9 cellular contexts compared by ENCODE assay signal in genomic region chr1:31700468-31701136, GRCh38. TPM values are rescaled to one million over a fixed set of nuclear protein-coding genes. Genes with fewer than 3 reads are reported as not detected.
A peak's percentile ranks its signal among the peaks of the same experiment; 100 is the strongest.
DNase-seq lines count a peak whose midpoint lies in the region; ATAC-seq and TF ChIP-seq lines count a peak whose summit lies in the region.
"Had no signal": no experiment of that assay in that cellular context is flagged by ENCODE, and none has a peak within 500 bp of the region (broad histone marks: within the 10 kb centered on the region; RNA-seq: fewer than 3 reads in every experiment).

No MANE protein-coding gene starts in this region.

- peaks cover 25% of the 10 kb centered on the region for H3K79me2 ChIP-seq in hepatocyte

- H3K4me1 ChIP-seq in hepatocyte (ENCODE audit: insufficient read depth) = peaks cover 34% of the 10 kb centered on the region

- H3K27ac ChIP-seq in SK-N-MC (peak overlapping the region; percentile 58; the same call in 1 of the 2 replicates), hepatocyte (peak overlapping the region; percentile 95), substantia nigra (ENCODE audit: low read depth, low read length, poor library complexity, severe bottlenecking) (peak overlapping the region; percentile 95)

- no peaks in the 10 kb centered on the region for H3K9me2 ChIP-seq in hepatocyte (replicated peaks; ENCODE audit: insufficient read depth)

- H3K4me2 ChIP-seq in hepatocyte = peak overlapping the region; percentile 76

- H3K27me3 Mint-ChIP-seq in stimulated activated naive CD8-positive, alpha-beta T cell treated with anti-CD3 and anti-CD28 coated beads, Interleukin-15, amount 100 ng/mL, for 72 hours = peaks cover 28% of the 10 kb centered on the region

- H3K4me3 Mint-ChIP-seq in stimulated activated naive CD8-positive, alpha-beta T cell treated with anti-CD3 and anti-CD28 coated beads, Interleukin-15, amount 100 ng/mL, for 72 hours = no peak overlapping the region
- H3K4me3 Mint-ChIP-seq: neural crest cell had no signal

- H2AFZ ChIP-seq in hepatocyte = no peak overlapping the region

- H3K9me3 ChIP-seq in SK-N-MC (ENCODE audit: low read depth, low read length) (no peaks in the 10 kb centered on the region), hepatocyte (ENCODE audit: low read depth) (no peaks in the 10 kb centered on the region)

- no peak overlapping the region for H3K27ac Mint-ChIP-seq in stimulated activated naive CD8-positive, alpha-beta T cell treated with anti-CD3 and anti-CD28 coated beads, Interleukin-15, amount 100 ng/mL, for 72 hours

- H3K4me1 Mint-ChIP-seq in stimulated activated naive CD8-positive, alpha-beta T cell treated with anti-CD3 and anti-CD28 coated beads, Interleukin-15, amount 100 ng/mL, for 72 hours = peaks cover 38% of the 10 kb centered on the region

- H3K9me3 Mint-ChIP-seq in stimulated activated naive CD8-positive, alpha-beta T cell treated with anti-CD3 and anti-CD28 coated beads, Interleukin-15, amount 100 ng/mL, for 72 hours = no peaks in the 10 kb centered on the region
- H3K9me3 Mint-ChIP-seq: neural crest cell had no signal

- H3K27me3 ChIP-seq in hepatocyte = no peaks in the 10 kb centered on the region

- DNase-seq in DMS79 treated with DMSO at 0.1 percent for 48 hours (lab: John Stamatoyannopoulos, UW) (peak; percentile 44), DMS79 (lab: John Stamatoyannopoulos, UW) (no peak), SK-N-MC (ENCODE audit: low read depth, low spot score) (no peak), hepatocyte (ENCODE audit: low spot score) (no peak), substantia nigra (lab: John Stamatoyannopoulos, UW) (no peak), NCI-H2107 (lab: John Stamatoyannopoulos, UW) (no peak)
- DNase-seq in stimulated activated naive CD8-positive, alpha-beta T cell treated with anti-CD3 and anti-CD28 coated beads, Interleukin-15, amount 100 ng/mL, for 72 hours = no peak

- WGBS in hepatocyte (ENCODE audit: low lambda C conversion rate, missing lambda C conversion rate) = 76% methylated on average over 7 of the region's 7 CpGs

- peaks cover 57% of the 10 kb centered on the region for H3K36me3 ChIP-seq in SK-N-MC (ENCODE audit: insufficient read depth, low read length)
- no peaks in the 10 kb centered on the region for H3K36me3 ChIP-seq in hepatocyte (replicated peaks; ENCODE audit: insufficient read depth, low read depth)

- no peak for TF ChIP-seq CTCF in hepatocyte (IDR thresholded peaks at IDR 0.05; ENCODE audit: poor library complexity)

- ATAC-seq in stimulated activated naive CD8-positive, alpha-beta T cell treated with anti-CD3 and anti-CD28 coated beads, Interleukin-15, amount 100 ng/mL, for 72 hours = no peak
- no peak for ATAC-seq in GM19452 (IDR thresholded peaks at IDR 0.05; ENCODE audit: unreplicated experiment)

- H4K20me1 ChIP-seq in hepatocyte (ENCODE audit: insufficient read depth, poor library complexity, severe bottlenecking) = no peaks in the 10 kb centered on the region

- no peak overlapping the region for H3K9ac ChIP-seq in SK-N-MC (ENCODE audit: insufficient read length)

- H3K4me3 ChIP-seq in SK-N-MC = peak overlapping the region; percentile 85
- no peak overlapping the region for H3K4me3 ChIP-seq in hepatocyte

RNA-seq across cellular contexts. Expression of gene COL16A1, which starts 3.2 kb away (rescaled TPM):
- 95.1 and 127 TPM in 2 replicates for total RNA-seq in hepatocyte
- 90.2 and 116 TPM in 2 replicates for polyA plus RNA-seq in hepatocyte

RNA-seq across cellular contexts. Expression of gene PEF1, which starts 55.9 kb away (rescaled TPM):
- total RNA-seq in hepatocyte = 70.7 and 85.9 TPM in 2 replicates
- polyA plus RNA-seq in hepatocyte = 85.5 and 89.0 TPM in 2 replicates
